Comparison of ENCODE assay signal across 8 cellular contexts in genomic region chr3:13494463-13495350, GRCh38. TPM values are rescaled to one million over a fixed set of nuclear protein-coding genes. Genes with fewer than 3 reads are reported as not detected.
DNase-seq lines count a peak whose midpoint lies in the region; ATAC-seq and TF ChIP-seq lines count a peak whose summit lies in the region.

No MANE protein-coding gene starts in this region.

- intact Hi-C loops in left lung (cut with DNase I), result loop anchor here in 1 of 2 donors (2.0 kb wide), 1 partner anchor 154 kb away; no protein-coding TSS in a partner anchor

- H3K36me3 ChIP-seq in left lung, result peaks cover 0 to 11% of the 10 kb centered on the region in 2 donors

- TF ChIP-seq CTCF in left lung (IDR thresholded peaks at IDR 0.05), result peak; percentile 23 to 27

- peaks cover 0 to 7% of the 10 kb centered on the region in 2 donors for H3K4me1 ChIP-seq in left lung

- peak; percentile 88 for DNase-seq in Ammon's horn (ENCODE audit: low spot score)
- DNase-seq in HT-29 (ENCODE audit: low spot score), result peak; percentile 50
- peak; percentile 48 for DNase-seq in astrocyte of the hippocampus (ENCODE audit: low read depth, low spot score)
- DNase-seq in left lung, result no peak
- DNase-seq in DMS153 (lab: John Stamatoyannopoulos, UW), result no peak
- DNase-seq in NOMO-1 treated with dmso at 0.1 percent for 144 hours (lab: John Stamatoyannopoulos, UW; ENCODE audit: unreplicated experiment), result no peak
- DNase-seq in ecto neural progenitor cell (ENCODE audit: low spot score), result no peak
- no peak for DNase-seq in GDM1 (lab: John Stamatoyannopoulos, UW)

- H3K27ac ChIP-seq in left lung, result no peak overlapping the region

- no peaks in the 10 kb centered on the region for H3K9me3 ChIP-seq in left lung

- H3K4me3 ChIP-seq in left lung, result no peak overlapping the region

- H3K27me3 ChIP-seq in left lung, result no peaks in the 10 kb centered on the region

- ATAC-seq in left lung, result peak; percentile 13

RNA-seq across cellular contexts. Expression of gene HDAC11, which starts 14.6 kb away (rescaled TPM):
- 10.5 and 10.6 TPM in 2 replicates for total RNA-seq in HT-29 (2014; rRNA removed; shearing (Covaris generic))
- total RNA-seq in left lung, result 10 to 100 TPM; 14.0 to 22.0 TPM

RNA-seq across cellular contexts. Expression of gene FBLN2, which starts 54.2 kb away (rescaled TPM):
- total RNA-seq in HT-29 (2014; rRNA removed; shearing (Covaris generic)), result 0.33 and 0.55 TPM in 2 replicates
- total RNA-seq in left lung, result 10 to 100 TPM; 69.8 to 96.6 TPM

Comparison
In these comparisons a context has a peak if more than half of its experiments do, and no peak if none do; other contexts are left out.
1. DNase-seq: peak in Ammon's horn (single experiment), HT-29 (single experiment) and astrocyte of the hippocampus (single experiment); none in left lung (0 of 2), DMS153 (single experiment), NOMO-1 treated with dmso at 0.1 percent for 144 hours (single experiment), ecto neural progenitor cell (single experiment) and GDM1 (single experiment).
2. RNA of gene FBLN2, which starts 54.2 kb away (total RNA-seq): 69.8 to 96.6 TPM in left lung; 0.33 to 0.55 TPM in HT-29; every median in the first group is over 10 times any median in the second.